1 cellular context compared by ENCODE assay signal in the genomic region with DNA sequence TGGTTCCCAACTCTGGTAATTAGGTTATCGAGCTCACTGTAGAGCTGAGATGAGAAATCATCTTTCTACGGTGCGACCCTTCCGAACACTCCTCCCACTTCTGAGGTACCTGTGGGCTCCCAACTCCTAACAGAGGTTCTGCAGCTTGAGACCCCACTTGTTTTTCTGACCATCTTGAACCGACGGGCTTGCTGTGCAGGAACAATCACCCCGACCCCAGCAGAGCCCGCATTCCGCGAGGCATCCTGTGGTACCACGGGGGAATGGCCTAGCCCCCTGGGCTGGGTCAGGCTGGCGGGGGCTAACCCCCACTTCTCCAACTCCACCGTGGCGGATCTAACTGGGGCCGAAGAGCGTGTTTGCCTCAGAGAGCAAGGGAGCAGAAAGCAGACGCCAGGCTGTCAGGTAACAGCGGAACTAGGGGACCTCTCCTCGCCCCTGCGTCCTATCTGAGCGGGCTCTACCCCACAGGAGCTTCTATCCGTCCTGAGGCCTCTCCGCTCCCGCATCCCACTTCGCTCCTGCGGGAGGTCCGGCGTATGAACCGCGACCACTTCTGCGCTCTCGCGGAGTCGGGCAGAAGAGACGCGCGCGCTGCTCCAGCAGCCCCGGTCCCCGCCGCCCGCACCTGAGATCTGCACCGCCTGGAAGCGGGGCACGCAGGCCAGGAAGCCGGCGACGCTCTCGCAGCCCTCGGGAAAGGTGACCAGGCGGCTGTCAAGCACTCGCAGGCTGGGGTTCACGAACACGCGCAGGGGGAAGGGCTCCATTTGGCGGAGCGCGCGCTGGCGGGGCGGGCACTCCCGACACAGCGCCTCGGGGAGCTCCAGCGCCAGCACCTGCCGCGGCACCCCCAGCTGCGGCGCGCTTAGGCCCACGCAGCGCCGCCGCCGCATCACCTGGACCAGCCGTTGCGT.
TF ChIP-seq lines count a peak whose summit lies in the region.

No MANE protein-coding gene starts in this region.

TF ChIP-seq in HepG2, 621 proteins besides CTCF, POLR2A, EP300 and RAD21 (continued from another document and continues in another):
- TF ChIP-seq ZNF234 (CRISPR knock-in tag; conservative IDR thresholded peaks at IDR 0.05) (peak; percentile 97), ZNF510 (CRISPR knock-in tag; IDR thresholded peaks at IDR 0.05; ENCODE audit: low read depth) (0 out of 2 replicates have a peak, but pooled peaks have one; percentile 78), NRL (CRISPR knock-in tag; IDR thresholded peaks at IDR 0.05; ENCODE audit: borderline replicate concordance) (peak; percentile 80), ZNF431 (CRISPR knock-in tag; IDR thresholded peaks at IDR 0.05; ENCODE audit: borderline replicate concordance, low read depth) (0 out of 2 replicates have a peak, but pooled peaks have one; percentile 6), ZNF292 (CRISPR knock-in tag; IDR thresholded peaks at IDR 0.05; ENCODE audit: borderline replicate concordance, low read depth) (peak; percentile 61; the same call in 1 of the 2 replicates), ZSCAN25 (CRISPR knock-in tag; IDR thresholded peaks at IDR 0.05) (0 out of 2 replicates have a peak, but pooled peaks have one; percentile 6), ZNF441 (CRISPR knock-in tag; IDR thresholded peaks at IDR 0.05; ENCODE audit: borderline replicate concordance) (peak; percentile 6; the same call in 1 of the 2 replicates), CREB3 (CRISPR knock-in tag; IDR thresholded peaks at IDR 0.05) (no peak), PAXIP1 (CRISPR knock-in tag; conservative IDR thresholded peaks at IDR 0.05) (no peak), ZNF678 (CRISPR knock-in tag; IDR thresholded peaks at IDR 0.05) (peak; percentile 42; the same call in 1 of the 2 replicates), ZNF761 (CRISPR knock-in tag; conservative IDR thresholded peaks at IDR 0.05) (peak; percentile 80; the same call in 1 of the 2 replicates), ZNF484 (CRISPR knock-in tag; IDR thresholded peaks at IDR 0.05; ENCODE audit: borderline replicate concordance, low read depth) (0 out of 2 replicates have a peak, but pooled peaks have one; percentile 45), XRCC5 (optimal IDR thresholded peaks at IDR 0.05; ENCODE audit: low read length) (no peak), BRD4 (CRISPR knock-in tag; IDR thresholded peaks at IDR 0.05) (0 out of 2 replicates have a peak, but pooled peaks have one; percentile 1), ZNF383 (CRISPR knock-in tag; IDR thresholded peaks at IDR 0.05; ENCODE audit: borderline replicate concordance) (peak; percentile 62; the same call in 1 of the 2 replicates), ZNF710 (CRISPR knock-in tag; IDR thresholded peaks at IDR 0.05; ENCODE audit: borderline replicate concordance) (peak; percentile 28; the same call in 1 of the 2 replicates), THYN1 (CRISPR knock-in tag; IDR thresholded peaks at IDR 0.05; ENCODE audit: borderline replicate concordance, low read depth) (no peak), HOXA3 (CRISPR knock-in tag; IDR thresholded peaks at IDR 0.05) (no peak; the same call in 1 of the 2 replicates), REL (CRISPR knock-in tag; conservative IDR thresholded peaks at IDR 0.05) (no peak), SSRP1 (CRISPR knock-in tag; IDR thresholded peaks at IDR 0.05) (0 out of 2 replicates have a peak, but pooled peaks have one; percentile 13), ARID2 (CRISPR knock-in tag; IDR thresholded peaks at IDR 0.05; ENCODE audit: borderline replicate concordance) (peak; percentile 79; the same call in 1 of the 2 replicates), KDM1A (CRISPR knock-in tag; IDR thresholded peaks at IDR 0.05) (no peak), KLF16 (CRISPR knock-in tag; IDR thresholded peaks at IDR 0.05) (no peak), MTERF4 (CRISPR knock-in tag; IDR thresholded peaks at IDR 0.05) (peak; percentile 16; the same call in 1 of the 2 replicates), ATAD3A (CRISPR knock-in tag; IDR thresholded peaks at IDR 0.05) (no peak), ZNF407 (CRISPR knock-in tag; IDR thresholded peaks at IDR 0.05; ENCODE audit: not compliant biosample characterization) (peak; percentile 37), ZNF691 (CRISPR knock-in tag; IDR thresholded peaks at IDR 0.05; ENCODE audit: borderline replicate concordance, low read depth) (peak; percentile 49; the same call in 1 of the 2 replicates), SATB2 (CRISPR knock-in tag; IDR thresholded peaks at IDR 0.05) (0 out of 2 replicates have a peak, but pooled peaks have one; percentile 13)
- TF ChIP-seq, protein P1, sequence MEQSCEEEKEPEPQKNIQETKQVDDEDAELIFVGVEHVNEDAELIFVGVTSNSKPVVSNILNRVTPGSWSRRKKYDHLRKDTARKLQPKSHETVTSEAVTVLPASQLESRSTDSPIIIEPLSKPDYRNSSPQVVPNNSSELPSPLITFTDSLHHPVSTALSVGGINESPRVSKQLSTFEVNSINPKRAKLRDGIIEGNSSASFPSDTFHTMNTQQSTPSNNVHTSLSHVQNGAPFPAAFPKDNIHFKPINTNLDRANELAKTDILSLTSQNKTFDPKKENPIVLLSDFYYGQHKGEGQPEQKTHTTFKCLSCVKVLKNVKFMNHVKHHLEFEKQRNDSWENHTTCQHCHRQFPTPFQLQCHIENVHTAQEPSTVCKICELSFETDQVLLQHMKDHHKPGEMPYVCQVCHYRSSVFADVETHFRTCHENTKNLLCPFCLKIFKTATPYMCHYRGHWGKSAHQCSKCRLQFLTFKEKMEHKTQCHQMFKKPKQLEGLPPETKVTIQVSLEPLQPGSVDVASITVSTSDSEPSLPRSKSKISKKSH (CRISPR knock-in tag; IDR thresholded peaks at IDR 0.05; ENCODE audit: borderline replicate concordance): peak; percentile 72; the same call in 1 of the 2 replicates
